Comparison of ENCODE assay signal across 28 cellular contexts in genomic region chr14:87834594-87834993, GRCh38.
"Had no signal": no experiment of that assay in that cellular context is flagged by ENCODE, and none has a peak within 500 bp of the region (broad histone marks: within the 10 kb centered on the region; RNA-seq: fewer than 3 reads in every experiment).

No MANE protein-coding gene starts in this region.

- H3K27ac ChIP-seq: colonic mucosa, coronary artery, dorsolateral prefrontal cortex, epithelial cell of prostate, esophagus muscularis mucosa, esophagus squamous epithelium, foreskin keratinocyte, gastrocnemius medialis, gastroesophageal sphincter, heart left ventricle, heart right ventricle had no signal

- H3K4me3 ChIP-seq: colonic mucosa, coronary artery, dorsolateral prefrontal cortex, esophagus muscularis mucosa, esophagus squamous epithelium, gastrocnemius medialis, gastroesophageal sphincter, heart left ventricle, heart right ventricle had no signal

- H3K36me3 ChIP-seq: colonic mucosa, esophagus muscularis mucosa, esophagus squamous epithelium, gastrocnemius medialis, gastroesophageal sphincter, heart left ventricle, heart right ventricle had no signal

- DNase-seq: colonic mucosa; cortex of kidney; dermis blood vessel endothelial cell; dorsolateral prefrontal cortex; effector CD4-positive, alpha-beta T cell; effector CD8-positive, alpha-beta T cell; effector memory CD4-positive, alpha-beta T cell; effector memory CD8-positive, alpha-beta T cell; endodermal cell; erythroblast; esophagus squamous epithelium; foreskin fibroblast; foreskin keratinocyte; foreskin melanocyte; gastrocnemius medialis; glutamatergic neuron; head of caudate nucleus; heart left ventricle; heart right ventricle had no signal

- H3K9me3 ChIP-seq: colonic mucosa, esophagus muscularis mucosa, esophagus squamous epithelium, gastrocnemius medialis, gastroesophageal sphincter, heart right ventricle had no signal

- FAIRE-seq: colon, endometrium, endothelial cell of umbilical vein, frontal cortex had no signal

- ATAC-seq: effector memory CD8-positive, alpha-beta T cell; esophagus mucosa; foreskin keratinocyte; gastrocnemius medialis; gastroesophageal sphincter; heart left ventricle; heart right ventricle had no signal

- H3K4me1 ChIP-seq: colonic mucosa, esophagus muscularis mucosa, esophagus squamous epithelium, foreskin keratinocyte, gastrocnemius medialis, gastroesophageal sphincter had no signal

- H3K27me3 ChIP-seq: colonic mucosa, dorsolateral prefrontal cortex, esophagus muscularis mucosa, esophagus squamous epithelium, foreskin keratinocyte, gastrocnemius medialis, gastroesophageal sphincter, heart left ventricle, heart right ventricle had no signal
